Comparison of ENCODE assay signal across 8 cellular contexts in the genomic region with DNA sequence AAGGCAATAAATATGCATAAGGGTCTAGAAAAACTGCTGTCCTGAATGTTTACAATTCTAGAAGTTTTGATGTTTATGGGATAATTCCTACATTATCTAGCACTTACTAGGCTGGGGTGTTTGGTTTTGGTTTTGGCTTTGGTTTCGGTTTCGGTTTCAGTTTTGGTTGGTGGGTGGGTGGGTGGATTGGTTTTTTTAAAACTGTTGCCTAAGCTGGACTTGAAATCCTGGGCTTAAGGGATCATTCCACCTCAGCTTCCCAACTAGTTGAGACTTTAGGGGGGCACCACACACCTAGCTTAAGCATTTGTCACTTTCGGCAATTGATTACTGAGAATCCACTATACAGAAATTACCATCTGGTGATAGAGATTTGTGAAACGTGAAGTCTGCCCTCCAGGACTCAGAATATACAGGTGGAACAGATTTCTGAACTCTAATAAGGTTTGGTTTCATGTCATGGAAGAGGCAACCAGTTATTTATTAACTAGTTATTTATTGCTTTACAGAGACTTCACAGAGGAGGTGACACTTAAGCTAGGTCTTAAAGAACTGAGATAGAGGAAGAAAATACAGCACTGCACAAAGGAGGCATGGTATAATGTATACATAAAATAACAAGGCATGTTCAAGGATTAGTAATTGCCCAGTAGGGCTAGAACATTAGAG.
DNase-seq lines count a peak whose midpoint lies in the region; ATAC-seq and TF ChIP-seq lines count a peak whose summit lies in the region.

No MANE protein-coding gene starts in this region.

- DNase-seq in GM03348 (ENCODE audit: low spot score), result peak; percentile 29
- DNase-seq in activated T-cell treated with anti-CD3 and anti-CD28 coated beads, Interleukin-2, amount 50 U/mL, for 48 hours, result peak; percentile 57
- DNase-seq in progenitor cell of endocrine pancreas (ENCODE audit: low spot score, unreplicated experiment), result no peak
- no peak for DNase-seq in mesenteric fat pad (ENCODE audit: low spot score)
- DNase-seq in cerebellar cortex (ENCODE audit: low spot score), result no peak
- no peak for DNase-seq in effector CD8-positive, alpha-beta T cell (lab: John Stamatoyannopoulos, UW)
- DNase-seq in NCI-H69 (lab: John Stamatoyannopoulos, UW), result no peak

- H3K27ac Mint-ChIP-seq in progenitor cell of endocrine pancreas, result peak overlapping the region; percentile 41

- H3K4me1 Mint-ChIP-seq in progenitor cell of endocrine pancreas (ENCODE audit: low read depth), result peaks cover 10% of the 10 kb centered on the region

- peak; percentile 77 for ATAC-seq in HG02943 (IDR thresholded peaks at IDR 0.05; ENCODE audit: low read depth, unreplicated experiment)

- no peak for TF ChIP-seq CTCF in progenitor cell of endocrine pancreas (IDR thresholded peaks at IDR 0.05; ENCODE audit: unreplicated experiment)

- no peaks in the 10 kb centered on the region for H3K9me3 Mint-ChIP-seq in progenitor cell of endocrine pancreas (ENCODE audit: low read depth)

- no peak overlapping the region for H3K4me3 Mint-ChIP-seq in progenitor cell of endocrine pancreas (ENCODE audit: low read depth)

- H3K36me3 Mint-ChIP-seq in progenitor cell of endocrine pancreas (ENCODE audit: insufficient read depth), result peaks cover 27% of the 10 kb centered on the region

- no peaks in the 10 kb centered on the region for H3K27me3 Mint-ChIP-seq in progenitor cell of endocrine pancreas

Comparison
In these comparisons a context has a peak if more than half of its experiments do, and no peak if none do; other contexts are left out.
1. DNase-seq: peak in GM03348 (single experiment) and activated T-cell treated with anti-CD3 and anti-CD28 coated beads, Interleukin-2, amount 50 U/mL, for 48 hours (2 of 2); none in progenitor cell of endocrine pancreas (single experiment), mesenteric fat pad (single experiment), cerebellar cortex (single experiment), effector CD8-positive, alpha-beta T cell (single experiment) and NCI-H69 (single experiment).